24 cellular contexts compared by ENCODE assay signal in the genomic region with DNA sequence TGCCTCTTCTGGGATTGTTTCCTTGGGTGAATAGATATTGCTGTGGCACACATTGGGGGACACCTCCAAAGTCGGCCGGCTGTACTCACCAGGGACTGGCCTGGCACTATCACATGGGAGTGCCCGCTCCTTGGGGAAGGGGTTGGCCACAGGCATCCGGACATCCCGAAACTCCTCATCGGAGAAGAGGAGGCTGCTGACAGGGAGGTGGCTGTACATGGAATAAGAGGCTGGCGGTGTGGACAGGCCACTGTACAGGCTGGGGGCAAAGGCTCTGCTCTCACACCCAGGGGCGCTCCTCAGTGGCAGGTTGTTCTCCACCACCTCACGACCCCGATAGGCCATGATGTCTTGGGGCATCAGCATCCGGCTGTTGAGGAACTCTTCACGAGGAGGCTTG. TPM values are rescaled to one million over a fixed set of nuclear protein-coding genes. Genes with fewer than 3 reads are reported as not detected.
A peak's percentile ranks its signal among the peaks of the same experiment; 100 is the strongest.
DNase-seq lines count a peak whose midpoint lies in the region; ATAC-seq, FAIRE-seq and TF ChIP-seq lines count a peak whose summit lies in the region.
"Had no signal": no experiment of that assay in that cellular context is flagged by ENCODE, and none has a peak within 500 bp of the region (broad histone marks: within the 10 kb centered on the region; RNA-seq: fewer than 3 reads in every experiment).

No MANE protein-coding gene starts in this region.

- H3K4me3 Mint-ChIP-seq in activated naive CD8-positive, alpha-beta T cell treated with anti-CD3 and anti-CD28 coated beads, Interleukin-2, amount 50 U/mL, for 24 hours: no peak overlapping the region
- H3K4me3 Mint-ChIP-seq: CD4-positive, alpha-beta T cell; HFFc6 had no signal

- no peak overlapping the region for H2AFZ ChIP-seq in Karpas-422 (ENCODE audit: low read length)
- H2AFZ ChIP-seq in endothelial cell of umbilical vein (ENCODE audit: low read depth, low read length): no peak overlapping the region

- peak overlapping the region; percentile 98; the same call in 1 of the 2 replicates for H3K27ac ChIP-seq in Karpas-422 (ENCODE audit: low read length)
- no peak overlapping the region for H3K27ac ChIP-seq in endothelial cell of umbilical vein (ENCODE audit: insufficient read depth, low read depth, low read length)
- H3K27ac ChIP-seq in lung (ENCODE audit: low read depth in 1 of 2, low read length in 1 of 2): no peak overlapping the region
- H3K27ac ChIP-seq in subcutaneous abdominal adipose tissue (ENCODE audit: low read depth, low read length): peak overlapping the region; percentile 44
- no peak overlapping the region for H3K27ac ChIP-seq in kidney (ENCODE audit: low read depth in 2 of 2, low read length in 2 of 2)
- H3K27ac ChIP-seq: C4-2B had no signal

- H3K27me3 Mint-ChIP-seq in activated naive CD8-positive, alpha-beta T cell treated with anti-CD3 and anti-CD28 coated beads, Interleukin-2, amount 50 U/mL, for 24 hours: no peaks in the 10 kb centered on the region
- H3K27me3 Mint-ChIP-seq: CD4-positive, alpha-beta T cell had no signal

- H3K4me2 ChIP-seq in Karpas-422 (ENCODE audit: low read depth, low read length, poor library complexity, severe bottlenecking): no peak overlapping the region
- H3K4me2 ChIP-seq in endothelial cell of umbilical vein (ENCODE audit: insufficient read depth, low read length): no peak overlapping the region

- peaks cover 19% of the 10 kb centered on the region for H3K79me2 ChIP-seq in Karpas-422 (ENCODE audit: low read length)
- no peaks in the 10 kb centered on the region for H3K79me2 ChIP-seq in endothelial cell of umbilical vein (ENCODE audit: control insufficient read depth, insufficient read depth, low read length)

- WGBS in lung, 2 donors: 97 to 98% methylated on average over 12 of the region's 12 CpGs

- no peaks in the 10 kb centered on the region for H3K9me2 ChIP-seq in Karpas-422 (replicated peaks; ENCODE audit: insufficient read depth, low read length)

- no peak overlapping the region for H3K4me3 ChIP-seq in Karpas-422 (ENCODE audit: low read length)
- no peak overlapping the region for H3K4me3 ChIP-seq in endothelial cell of umbilical vein (replicated peaks in 1 of 3; ENCODE audit: insufficient read depth in 1 of 3, low read depth in 1 of 3, low read length in 3 of 3)
- H3K4me3 ChIP-seq in lung: no peak overlapping the region
- no peak overlapping the region for H3K4me3 ChIP-seq in subcutaneous abdominal adipose tissue (ENCODE audit: low read depth in 1 of 5, low read length in 5 of 5)
- H3K4me3 ChIP-seq in kidney (ENCODE audit: low read length in 2 of 2): no peak overlapping the region

- peaks cover 29% of the 10 kb centered on the region for H3K36me3 Mint-ChIP-seq in activated naive CD8-positive, alpha-beta T cell treated with anti-CD3 and anti-CD28 coated beads, Interleukin-2, amount 50 U/mL, for 24 hours (ENCODE audit: low read depth)

- H3K27me3 ChIP-seq in Karpas-422 (ENCODE audit: low read length): no peaks in the 10 kb centered on the region
- H3K27me3 ChIP-seq in endothelial cell of umbilical vein (ENCODE audit: control insufficient read depth in 2 of 2, insufficient read depth in 2 of 2, low read length in 2 of 2): no peaks in the 10 kb centered on the region
- no peaks in the 10 kb centered on the region for H3K27me3 ChIP-seq in lung (ENCODE audit: control insufficient read depth, insufficient read depth)
- H3K27me3 ChIP-seq in subcutaneous abdominal adipose tissue (ENCODE audit: control insufficient read depth in 5 of 5, insufficient read depth in 4 of 5, low read length in 5 of 5): no peaks in the 10 kb centered on the region
- H3K27me3 ChIP-seq: BE2C had no signal

- H3K9ac ChIP-seq in Karpas-422 (ENCODE audit: low read length) (no peak overlapping the region), endothelial cell of umbilical vein (replicated peaks; ENCODE audit: extremely low read depth, insufficient read depth, low read length) (no peak overlapping the region), subcutaneous abdominal adipose tissue (ENCODE audit: low read length in 5 of 5) (no peak overlapping the region), kidney (ENCODE audit: low read length in 2 of 2) (no peak overlapping the region)

- TF ChIP-seq CTCF in endothelial cell of umbilical vein (IDR thresholded peaks at IDR 0.05; ENCODE audit: extremely low read depth in 1 of 2, insufficient read depth in 1 of 2, low read depth in 1 of 2, low read length in 2 of 2) (no peak), lung (IDR thresholded peaks at IDR 0.05; ENCODE audit: control extremely low read depth, extremely low read depth) (no peak), kidney (IDR thresholded peaks at IDR 0.05; ENCODE audit: borderline replicate concordance, extremely low read depth, insufficient read depth) (no peak)

- BruUV-seq in endothelial cell of umbilical vein (replicated peaks; lab: Mats Ljungman, UMichigan): TSS peak; percentile 42

- H3K9me3 ChIP-seq in Karpas-422 (ENCODE audit: low read length) (no peaks in the 10 kb centered on the region), endothelial cell of umbilical vein (replicated peaks; ENCODE audit: control insufficient read depth, insufficient read depth, low read length) (no peaks in the 10 kb centered on the region), lung (ENCODE audit: control insufficient read depth in 2 of 2, insufficient read depth in 1 of 2, low read length in 1 of 2) (no peaks in the 10 kb centered on the region), subcutaneous abdominal adipose tissue (ENCODE audit: control insufficient read depth in 5 of 5, low read length in 5 of 5) (no peaks in the 10 kb centered on the region), kidney (ENCODE audit: control insufficient read depth in 1 of 2, low read length in 2 of 2) (no peaks in the 10 kb centered on the region)
- H3K9me3 ChIP-seq: BE2C, Caco-2 had no signal

- no peaks in the 10 kb centered on the region for H3K4me1 Mint-ChIP-seq in activated naive CD8-positive, alpha-beta T cell treated with anti-CD3 and anti-CD28 coated beads, Interleukin-2, amount 50 U/mL, for 24 hours

- POLR2A ChIA-PET in endothelial cell of umbilical vein (lab: Charles Lee): no interaction called here

- TF ChIP-seq POLR2A in endothelial cell of umbilical vein (IDR thresholded peaks at IDR 0.05; ENCODE audit: low read depth, low read length): no peak

- no peak for FAIRE-seq in endothelial cell of umbilical vein (lab: Jason Lieb, UNC)
- no peak for FAIRE-seq in kidney (lab: Jason Lieb, UNC)
- FAIRE-seq: A204.1, GM12892, GM18507, HTR-8/SVneo had no signal

- no peaks in the 10 kb centered on the region for H3K9me3 Mint-ChIP-seq in activated naive CD8-positive, alpha-beta T cell treated with anti-CD3 and anti-CD28 coated beads, Interleukin-2, amount 50 U/mL, for 24 hours
- H3K9me3 Mint-ChIP-seq: CD4-positive, alpha-beta T cell; HFFc6 had no signal

- H3K36me3 ChIP-seq in Karpas-422 (ENCODE audit: insufficient read depth, low read length): peaks cover 96% of the 10 kb centered on the region
- H3K36me3 ChIP-seq in endothelial cell of umbilical vein (ENCODE audit: control insufficient read depth in 2 of 2, extremely low read depth in 1 of 2, insufficient read depth in 2 of 2, low read length in 2 of 2): peaks cover 14 to 45% of the 10 kb centered on the region in 2 experiments
- peaks cover 65 to 67% of the 10 kb centered on the region in 2 donors for H3K36me3 ChIP-seq in lung (ENCODE audit: control insufficient read depth in 2 of 2, insufficient read depth in 2 of 2, low read length in 2 of 2)
- H3K36me3 ChIP-seq in subcutaneous abdominal adipose tissue (ENCODE audit: control insufficient read depth in 5 of 5, insufficient read depth in 5 of 5, low read length in 5 of 5): peaks cover 46 to 100% (median 96%) of the 10 kb centered on the region in 5 donors
- peaks cover 65 to 77% of the 10 kb centered on the region in 2 donors for H3K36me3 ChIP-seq in kidney (ENCODE audit: control insufficient read depth in 1 of 2, insufficient read depth in 2 of 2, low read length in 2 of 2)

- H4K20me1 ChIP-seq in Karpas-422 (ENCODE audit: insufficient read depth, low read depth, low read length) (peaks cover 94% of the 10 kb centered on the region), endothelial cell of umbilical vein (replicated peaks; ENCODE audit: control insufficient read depth, extremely low read depth, insufficient read depth, low read length) (no peaks in the 10 kb centered on the region)

- intact Hi-C loops in endothelial cell of umbilical vein (cut with micrococcal nuclease): no loop called here
- intact Hi-C loops in kidney (cut with DNase I): no loop called here

- H3K9me1 ChIP-seq in endothelial cell of umbilical vein (replicated peaks; ENCODE audit: control insufficient read depth, extremely low read depth, insufficient read depth, low read length): no peaks in the 10 kb centered on the region

- H3K27ac Mint-ChIP-seq in activated naive CD8-positive, alpha-beta T cell treated with anti-CD3 and anti-CD28 coated beads, Interleukin-2, amount 50 U/mL, for 24 hours: no peak overlapping the region
- H3K27ac Mint-ChIP-seq: CD4-positive, alpha-beta T cell had no signal

- CTCF ChIA-PET in endothelial cell of umbilical vein (lab: Charles Lee): interaction anchor here (1.2 kb wide), 1 partner anchor 9 kb away, joined by 4 read pairs; no protein-coding TSS in a partner anchor

- ATAC-seq in lung (ENCODE audit: insufficient read depth, low FRiP score) (peak; percentile 30), GM18519 (IDR thresholded peaks at IDR 0.05; ENCODE audit: low FRiP score, unreplicated experiment) (no peak)
- no peak for ATAC-seq in activated naive CD8-positive, alpha-beta T cell treated with anti-CD3 and anti-CD28 coated beads, Interleukin-2, amount 50 U/mL, for 24 hours
- ATAC-seq: HCT116 had no signal

- DNase-seq in Karpas-422: no peak
- no peak for DNase-seq in endothelial cell of umbilical vein (ENCODE audit: low read depth, low spot score)
- no peak for DNase-seq in lung (ENCODE audit: low spot score)
- DNase-seq in activated naive CD8-positive, alpha-beta T cell treated with anti-CD3 and anti-CD28 coated beads, Interleukin-2, amount 50 U/mL, for 24 hours: no peak
- DNase-seq in kidney: no peak
- DNase-seq: ACHN; BE2C; Caco-2; CD4-positive, alpha-beta T cell; DMS153; DMS79; GDM1; GOT3; H7; HFFc6 had no signal

- dilution Hi-C loops in endothelial cell of umbilical vein (cut with MboI; ENCODE audit: extremely low pct_ligation_motif_present, low sequenced_read_pairs): loop anchor here (25.0 kb wide), 1 partner anchor 933 kb away; no protein-coding TSS in a partner anchor

- H3K4me1 ChIP-seq in Karpas-422 (ENCODE audit: low read length) (peaks cover 42% of the 10 kb centered on the region), endothelial cell of umbilical vein (ENCODE audit: control insufficient read depth, extremely low read depth, insufficient read depth, low read length) (no peaks in the 10 kb centered on the region), lung (ENCODE audit: control insufficient read depth in 2 of 2, insufficient read depth in 2 of 2, low read length in 2 of 2) (peaks cover 0 to 5% of the 10 kb centered on the region in 2 donors), subcutaneous abdominal adipose tissue (ENCODE audit: control insufficient read depth in 5 of 5, insufficient read depth in 5 of 5, low read length in 5 of 5) (peaks cover 0 to 37% (median 28%) of the 10 kb centered on the region in 5 donors), kidney (ENCODE audit: control insufficient read depth in 1 of 2, insufficient read depth in 1 of 2, low read depth in 1 of 2, low read length in 2 of 2) (peaks cover 0 to 1% of the 10 kb centered on the region in 2 donors)
- H3K4me1 ChIP-seq: BE2C, Caco-2 had no signal

RNA-seq across cellular contexts. Expression of a gene that starts 15.7 kb away (rescaled TPM):
- total RNA-seq in Karpas-422 (2014; rRNA removed; shearing (Covaris generic); ENCODE audit: low replicate concordance): 488 and 569 TPM in 2 replicates
- total RNA-seq in endothelial cell of umbilical vein (9.6 and 12.1 TPM in 2 replicates), lung (100 to 1,000 TPM in 1 of 2 donors, 10 to 100 TPM in 1; 52.2 to 101 TPM), kidney (110 TPM)
- polyA plus RNA-seq in endothelial cell of umbilical vein (3.8 and 6.9 TPM in 2 replicates), lung (100 to 1,000 TPM in 1 of 2 donors, 10 to 100 TPM in 1; 29.4 to 137 TPM), kidney (ENCODE audit: insufficient read depth, low read depth, low replicate concordance) (7.3 TPM)
- polyA plus RNA-seq in endothelial cell of umbilical vein (2011; cell fraction: cytosol; rRNA removed): 4.3 and 4.5 TPM in 2 replicates
- polyA plus RNA-seq in endothelial cell of umbilical vein (2011; cell fraction: nucleus; rRNA removed): 34.1 and 35.0 TPM in 2 replicates
- 20.2 and 33.4 TPM in 2 replicates for polyA plus RNA-seq in endothelial cell of umbilical vein (2012)
- polyA minus RNA-seq in endothelial cell of umbilical vein: 13.7 and 18.2 TPM in 2 replicates
- polyA minus RNA-seq in endothelial cell of umbilical vein (2011; cell fraction: cytosol; rRNA and poly(A)+ RNA removed): 4.2 TPM
- 35.8 and 58.8 TPM in 2 replicates for polyA minus RNA-seq in endothelial cell of umbilical vein (2011; cell fraction: nucleus; rRNA and poly(A)+ RNA removed)

RNA-seq across cellular contexts. Expression of a gene that starts 27.2 kb away (rescaled TPM):
- not detected in 2 replicates for total RNA-seq in Karpas-422 (2014; rRNA removed; shearing (Covaris generic); ENCODE audit: low replicate concordance)
- total RNA-seq in endothelial cell of umbilical vein (not detected in 2 replicates), lung (not detected), kidney (not detected)
- polyA plus RNA-seq in endothelial cell of umbilical vein (not detected in 2 replicates), lung (not detected), kidney (ENCODE audit: insufficient read depth, low read depth, low replicate concordance) (not detected)
- polyA plus RNA-seq in endothelial cell of umbilical vein (2011; cell fraction: cytosol; rRNA removed): not detected in 2 replicates
- not detected in 2 replicates for polyA plus RNA-seq in endothelial cell of umbilical vein (2011; cell fraction: nucleus; rRNA removed)
- not detected in 2 replicates for polyA plus RNA-seq in endothelial cell of umbilical vein (2012)
- polyA minus RNA-seq in endothelial cell of umbilical vein: not detected in 2 replicates
- not detected for polyA minus RNA-seq in endothelial cell of umbilical vein (2011; cell fraction: cytosol; rRNA and poly(A)+ RNA removed)
- not detected in 2 replicates for polyA minus RNA-seq in endothelial cell of umbilical vein (2011; cell fraction: nucleus; rRNA and poly(A)+ RNA removed)
- total RNA-seq: Caco-2; CD4-positive, alpha-beta T cell; Daoy; H7; HFFc6 had no signal

RNA-seq across cellular contexts. Expression of a gene that starts 59.4 kb away (rescaled TPM):
- total RNA-seq in Karpas-422 (2014; rRNA removed; shearing (Covaris generic); ENCODE audit: low replicate concordance): not detected in 2 replicates
- total RNA-seq in endothelial cell of umbilical vein (not detected in 2 replicates), lung (1 to 10 TPM in 1 of 2 donors, not detected in 1; 3.0 TPM), kidney (not detected)
- polyA plus RNA-seq in endothelial cell of umbilical vein (not detected in 2 replicates), lung (under 1 TPM; 0.24 to 0.27 TPM), kidney (ENCODE audit: insufficient read depth, low read depth, low replicate concordance) (not detected)
- polyA plus RNA-seq in endothelial cell of umbilical vein (2011; cell fraction: cytosol; rRNA removed): not detected in 2 replicates
- polyA plus RNA-seq in endothelial cell of umbilical vein (2011; cell fraction: nucleus; rRNA removed): not detected in 2 replicates
- not detected in 2 replicates for polyA plus RNA-seq in endothelial cell of umbilical vein (2012)
- not detected in 2 replicates for polyA minus RNA-seq in endothelial cell of umbilical vein
- polyA minus RNA-seq in endothelial cell of umbilical vein (2011; cell fraction: cytosol; rRNA and poly(A)+ RNA removed): not detected
- polyA minus RNA-seq in endothelial cell of umbilical vein (2011; cell fraction: nucleus; rRNA and poly(A)+ RNA removed): not detected in 2 replicates
- total RNA-seq: Caco-2; CD4-positive, alpha-beta T cell; Daoy; HFFc6 had no signal

Comparison
In these comparisons a context has a peak if more than half of its experiments do, and no peak if none do; other contexts are left out.
1. H3K27ac ChIP-seq: peak in Karpas-422 (single experiment) and subcutaneous abdominal adipose tissue (single experiment); none in endothelial cell of umbilical vein (single experiment), lung (0 of 2) and kidney (0 of 2).